In genomic region chr4:628821-629635, GRCh38 we compare ENCODE assay signal across 2 cellular contexts.
TF ChIP-seq lines count a peak whose summit lies in the region.

No MANE protein-coding gene starts in this region.

TF ChIP-seq in SK-N-SH, 30 proteins besides CTCF, POLR2A, EP300 and RAD21:
- no peak for TF ChIP-seq POLR2AphosphoS5 (IDR thresholded peaks at IDR 0.05; ENCODE audit: low read depth, low read length)
- TF ChIP-seq, protein P1, sequence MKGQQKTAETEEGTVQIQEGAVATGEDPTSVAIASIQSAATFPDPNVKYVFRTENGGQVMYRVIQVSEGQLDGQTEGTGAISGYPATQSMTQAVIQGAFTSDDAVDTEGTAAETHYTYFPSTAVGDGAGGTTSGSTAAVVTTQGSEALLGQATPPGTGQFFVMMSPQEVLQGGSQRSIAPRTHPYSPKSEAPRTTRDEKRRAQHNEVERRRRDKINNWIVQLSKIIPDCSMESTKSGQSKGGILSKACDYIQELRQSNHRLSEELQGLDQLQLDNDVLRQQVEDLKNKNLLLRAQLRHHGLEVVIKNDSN (IDR thresholded peaks at IDR 0.05; ENCODE audit: borderline replicate concordance, low read depth), result no peak
- no peak for TF ChIP-seq MEF2A (IDR thresholded peaks at IDR 0.05; ENCODE audit: borderline replicate concordance, low read depth)
- TF ChIP-seq SMC3 (IDR thresholded peaks at IDR 0.05; ENCODE audit: low read depth, low read length), result no peak
- no peak for TF ChIP-seq MXI1 (IDR thresholded peaks at IDR 0.05; ENCODE audit: low read depth, low read length)
- no peak for TF ChIP-seq GATA2 (CRISPR knock-in tag; IDR thresholded peaks at IDR 0.05)
- TF ChIP-seq RFX5 (IDR thresholded peaks at IDR 0.05; ENCODE audit: low read length), result no peak
- TF ChIP-seq, protein P2, sequence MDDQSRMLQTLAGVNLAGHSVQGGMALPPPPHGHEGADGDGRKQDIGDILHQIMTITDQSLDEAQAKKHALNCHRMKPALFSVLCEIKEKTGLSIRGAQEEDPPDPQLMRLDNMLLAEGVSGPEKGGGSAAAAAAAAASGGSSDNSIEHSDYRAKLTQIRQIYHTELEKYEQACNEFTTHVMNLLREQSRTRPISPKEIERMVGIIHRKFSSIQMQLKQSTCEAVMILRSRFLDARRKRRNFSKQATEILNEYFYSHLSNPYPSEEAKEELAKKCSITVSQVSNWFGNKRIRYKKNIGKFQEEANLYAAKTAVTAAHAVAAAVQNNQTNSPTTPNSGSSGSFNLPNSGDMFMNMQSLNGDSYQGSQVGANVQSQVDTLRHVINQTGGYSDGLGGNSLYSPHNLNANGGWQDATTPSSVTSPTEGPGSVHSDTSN (IDR thresholded peaks at IDR 0.05), result no peak
- no peak for TF ChIP-seq JUND (IDR thresholded peaks at IDR 0.05)
- TF ChIP-seq, protein P3, sequence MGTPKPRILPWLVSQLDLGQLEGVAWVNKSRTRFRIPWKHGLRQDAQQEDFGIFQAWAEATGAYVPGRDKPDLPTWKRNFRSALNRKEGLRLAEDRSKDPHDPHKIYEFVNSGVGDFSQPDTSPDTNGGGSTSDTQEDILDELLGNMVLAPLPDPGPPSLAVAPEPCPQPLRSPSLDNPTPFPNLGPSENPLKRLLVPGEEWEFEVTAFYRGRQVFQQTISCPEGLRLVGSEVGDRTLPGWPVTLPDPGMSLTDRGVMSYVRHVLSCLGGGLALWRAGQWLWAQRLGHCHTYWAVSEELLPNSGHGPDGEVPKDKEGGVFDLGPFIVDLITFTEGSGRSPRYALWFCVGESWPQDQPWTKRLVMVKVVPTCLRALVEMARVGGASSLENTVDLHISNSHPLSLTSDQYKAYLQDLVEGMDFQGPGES (IDR thresholded peaks at IDR 0.05; ENCODE audit: low read depth, low read length), result no peak
- TF ChIP-seq FOXM1 (IDR thresholded peaks at IDR 0.05; ENCODE audit: low read depth), result no peak
- TF ChIP-seq FOXJ3 (CRISPR knock-in tag; IDR thresholded peaks at IDR 0.05), result no peak
- TF ChIP-seq GABPA (IDR thresholded peaks at IDR 0.05; ENCODE audit: low read depth), result no peak
- no peak for TF ChIP-seq RXRA (IDR thresholded peaks at IDR 0.05; ENCODE audit: borderline replicate concordance, low read depth)
- TF ChIP-seq, protein P4, sequence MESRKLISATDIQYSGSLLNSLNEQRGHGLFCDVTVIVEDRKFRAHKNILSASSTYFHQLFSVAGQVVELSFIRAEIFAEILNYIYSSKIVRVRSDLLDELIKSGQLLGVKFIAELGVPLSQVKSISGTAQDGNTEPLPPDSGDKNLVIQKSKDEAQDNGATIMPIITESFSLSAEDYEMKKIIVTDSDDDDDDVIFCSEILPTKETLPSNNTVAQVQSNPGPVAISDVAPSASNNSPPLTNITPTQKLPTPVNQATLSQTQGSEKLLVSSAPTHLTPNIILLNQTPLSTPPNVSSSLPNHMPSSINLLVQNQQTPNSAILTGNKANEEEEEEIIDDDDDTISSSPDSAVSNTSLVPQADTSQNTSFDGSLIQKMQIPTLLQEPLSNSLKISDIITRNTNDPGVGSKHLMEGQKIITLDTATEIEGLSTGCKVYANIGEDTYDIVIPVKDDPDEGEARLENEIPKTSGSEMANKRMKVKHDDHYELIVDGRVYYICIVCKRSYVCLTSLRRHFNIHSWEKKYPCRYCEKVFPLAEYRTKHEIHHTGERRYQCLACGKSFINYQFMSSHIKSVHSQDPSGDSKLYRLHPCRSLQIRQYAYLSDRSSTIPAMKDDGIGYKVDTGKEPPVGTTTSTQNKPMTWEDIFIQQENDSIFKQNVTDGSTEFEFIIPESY (IDR thresholded peaks at IDR 0.05; ENCODE audit: borderline replicate concordance, low read depth), result no peak
- TF ChIP-seq FOSL2 (IDR thresholded peaks at IDR 0.05; ENCODE audit: borderline replicate concordance, low read depth), result no peak
- no peak for TF ChIP-seq CHD2 (IDR thresholded peaks at IDR 0.05; ENCODE audit: low read length, partially characterized antibody)
- no peak for TF ChIP-seq NRF1 (IDR thresholded peaks at IDR 0.05; ENCODE audit: low read depth, low read length)
- TF ChIP-seq SIN3A (IDR thresholded peaks at IDR 0.05; ENCODE audit: borderline replicate concordance, low read depth, low read length), result no peak
- no peak for TF ChIP-seq EZH2phosphoT487 (IDR thresholded peaks at IDR 0.05; ENCODE audit: borderline replicate concordance, low read depth)
TF ChIP-seq in SK-N-SH: peak in this region for 0.

TF ChIP-seq in SK-N-SH treated with all-trans-retinoic acid at 6 μM for 48 hours, 23 proteins besides CTCF, POLR2A, EP300 and RAD21:
- TF ChIP-seq OSR1 (CRISPR knock-in tag; IDR thresholded peaks at IDR 0.05) (no peak), PATZ1 (CRISPR knock-in tag; IDR thresholded peaks at IDR 0.05; ENCODE audit: borderline replicate concordance) (no peak), CSDC2 (CRISPR knock-in tag; IDR thresholded peaks at IDR 0.05) (no peak), ZNF70 (CRISPR knock-in tag; IDR thresholded peaks at IDR 0.05) (no peak), ZNF565 (CRISPR knock-in tag; conservative IDR thresholded peaks at IDR 0.05; ENCODE audit: low read depth) (no peak), ZC3H10 (CRISPR knock-in tag; IDR thresholded peaks at IDR 0.05) (no peak), ARNTL (CRISPR knock-in tag; IDR thresholded peaks at IDR 0.05; ENCODE audit: borderline replicate concordance, low read depth) (no peak), GLIS3 (CRISPR knock-in tag; IDR thresholded peaks at IDR 0.05) (no peak), CREB5 (CRISPR knock-in tag; IDR thresholded peaks at IDR 0.05; ENCODE audit: low read depth) (no peak), ZFP30 (CRISPR knock-in tag; IDR thresholded peaks at IDR 0.05) (no peak), ISL1 (CRISPR knock-in tag; IDR thresholded peaks at IDR 0.05) (no peak), PPARA (CRISPR knock-in tag; IDR thresholded peaks at IDR 0.05; ENCODE audit: borderline replicate concordance) (no peak), TOX (CRISPR knock-in tag; IDR thresholded peaks at IDR 0.05; ENCODE audit: borderline replicate concordance) (no peak)
- TF ChIP-seq, protein P5, sequence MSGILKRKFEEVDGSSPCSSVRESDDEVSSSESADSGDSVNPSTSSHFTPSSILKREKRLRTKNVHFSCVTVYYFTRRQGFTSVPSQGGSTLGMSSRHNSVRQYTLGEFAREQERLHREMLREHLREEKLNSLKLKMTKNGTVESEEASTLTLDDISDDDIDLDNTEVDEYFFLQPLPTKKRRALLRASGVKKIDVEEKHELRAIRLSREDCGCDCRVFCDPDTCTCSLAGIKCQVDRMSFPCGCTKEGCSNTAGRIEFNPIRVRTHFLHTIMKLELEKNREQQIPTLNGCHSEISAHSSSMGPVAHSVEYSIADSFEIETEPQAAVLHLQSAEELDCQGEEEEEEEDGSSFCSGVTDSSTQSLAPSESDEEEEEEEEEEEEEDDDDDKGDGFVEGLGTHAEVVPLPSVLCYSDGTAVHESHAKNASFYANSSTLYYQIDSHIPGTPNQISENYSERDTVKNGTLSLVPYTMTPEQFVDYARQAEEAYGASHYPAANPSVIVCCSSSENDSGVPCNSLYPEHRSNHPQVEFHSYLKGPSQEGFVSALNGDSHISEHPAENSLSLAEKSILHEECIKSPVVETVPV (CRISPR knock-in tag; IDR thresholded peaks at IDR 0.05), result no peak
